ENCODE assay signal across 2 cellular contexts in the genomic region with DNA sequence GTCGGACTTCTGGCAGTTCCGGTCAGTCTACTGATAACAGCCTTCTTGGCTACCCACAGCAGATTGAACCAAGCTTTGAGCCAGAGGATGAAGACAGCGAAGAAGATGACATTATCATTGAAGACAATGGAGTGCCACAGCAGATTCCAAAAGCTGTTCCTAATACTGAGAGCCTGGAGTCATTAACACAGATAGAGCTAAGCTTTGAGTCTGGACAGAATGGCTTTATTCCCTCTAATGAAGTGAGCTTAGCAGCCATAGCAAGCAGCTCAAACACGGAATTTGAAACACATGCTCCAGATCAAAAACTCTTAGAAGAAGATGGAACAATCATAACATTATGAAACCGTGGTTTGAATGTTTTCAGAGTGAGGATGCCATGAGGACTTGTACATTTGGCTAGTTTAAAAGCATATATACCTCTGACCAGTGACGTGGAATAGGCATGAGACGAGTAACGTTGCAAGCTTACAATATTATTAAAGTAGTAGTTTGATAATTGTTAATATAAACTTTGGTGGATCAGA.
TF ChIP-seq lines count a peak whose summit lies in the region.

No MANE protein-coding gene starts in this region.

TF ChIP-seq in HCT116, 20 proteins besides CTCF, POLR2A, EP300 and RAD21:
- TF ChIP-seq CBX3 (IDR thresholded peaks at IDR 0.05; ENCODE audit: low read depth) (no peak), EZH2 (IDR thresholded peaks at IDR 0.05) (no peak), EZH2phosphoT487 (IDR thresholded peaks at IDR 0.05; ENCODE audit: borderline replicate concordance) (no peak), SRF (IDR thresholded peaks at IDR 0.05; ENCODE audit: low read depth) (no peak), YY1 (IDR thresholded peaks at IDR 0.05; ENCODE audit: extremely low read depth, insufficient replicate concordance, low read depth, low read length) (no peak), JUND (IDR thresholded peaks at IDR 0.05) (no peak)
- TF ChIP-seq, protein P1, sequence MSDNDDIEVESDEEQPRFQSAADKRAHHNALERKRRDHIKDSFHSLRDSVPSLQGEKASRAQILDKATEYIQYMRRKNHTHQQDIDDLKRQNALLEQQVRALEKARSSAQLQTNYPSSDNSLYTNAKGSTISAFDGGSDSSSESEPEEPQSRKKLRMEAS (IDR thresholded peaks at IDR 0.05), result no peak
- TF ChIP-seq, protein P2, sequence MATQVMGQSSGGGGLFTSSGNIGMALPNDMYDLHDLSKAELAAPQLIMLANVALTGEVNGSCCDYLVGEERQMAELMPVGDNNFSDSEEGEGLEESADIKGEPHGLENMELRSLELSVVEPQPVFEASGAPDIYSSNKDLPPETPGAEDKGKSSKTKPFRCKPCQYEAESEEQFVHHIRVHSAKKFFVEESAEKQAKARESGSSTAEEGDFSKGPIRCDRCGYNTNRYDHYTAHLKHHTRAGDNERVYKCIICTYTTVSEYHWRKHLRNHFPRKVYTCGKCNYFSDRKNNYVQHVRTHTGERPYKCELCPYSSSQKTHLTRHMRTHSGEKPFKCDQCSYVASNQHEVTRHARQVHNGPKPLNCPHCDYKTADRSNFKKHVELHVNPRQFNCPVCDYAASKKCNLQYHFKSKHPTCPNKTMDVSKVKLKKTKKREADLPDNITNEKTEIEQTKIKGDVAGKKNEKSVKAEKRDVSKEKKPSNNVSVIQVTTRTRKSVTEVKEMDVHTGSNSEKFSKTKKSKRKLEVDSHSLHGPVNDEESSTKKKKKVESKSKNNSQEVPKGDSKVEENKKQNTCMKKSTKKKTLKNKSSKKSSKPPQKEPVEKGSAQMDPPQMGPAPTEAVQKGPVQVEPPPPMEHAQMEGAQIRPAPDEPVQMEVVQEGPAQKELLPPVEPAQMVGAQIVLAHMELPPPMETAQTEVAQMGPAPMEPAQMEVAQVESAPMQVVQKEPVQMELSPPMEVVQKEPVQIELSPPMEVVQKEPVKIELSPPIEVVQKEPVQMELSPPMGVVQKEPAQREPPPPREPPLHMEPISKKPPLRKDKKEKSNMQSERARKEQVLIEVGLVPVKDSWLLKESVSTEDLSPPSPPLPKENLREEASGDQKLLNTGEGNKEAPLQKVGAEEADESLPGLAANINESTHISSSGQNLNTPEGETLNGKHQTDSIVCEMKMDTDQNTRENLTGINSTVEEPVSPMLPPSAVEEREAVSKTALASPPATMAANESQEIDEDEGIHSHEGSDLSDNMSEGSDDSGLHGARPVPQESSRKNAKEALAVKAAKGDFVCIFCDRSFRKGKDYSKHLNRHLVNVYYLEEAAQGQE (IDR thresholded peaks at IDR 0.05; ENCODE audit: low read depth), result no peak

TF ChIP-seq in K562, 482 proteins besides CTCF, POLR2A, EP300 and RAD21:
- TF ChIP-seq, protein P3, sequence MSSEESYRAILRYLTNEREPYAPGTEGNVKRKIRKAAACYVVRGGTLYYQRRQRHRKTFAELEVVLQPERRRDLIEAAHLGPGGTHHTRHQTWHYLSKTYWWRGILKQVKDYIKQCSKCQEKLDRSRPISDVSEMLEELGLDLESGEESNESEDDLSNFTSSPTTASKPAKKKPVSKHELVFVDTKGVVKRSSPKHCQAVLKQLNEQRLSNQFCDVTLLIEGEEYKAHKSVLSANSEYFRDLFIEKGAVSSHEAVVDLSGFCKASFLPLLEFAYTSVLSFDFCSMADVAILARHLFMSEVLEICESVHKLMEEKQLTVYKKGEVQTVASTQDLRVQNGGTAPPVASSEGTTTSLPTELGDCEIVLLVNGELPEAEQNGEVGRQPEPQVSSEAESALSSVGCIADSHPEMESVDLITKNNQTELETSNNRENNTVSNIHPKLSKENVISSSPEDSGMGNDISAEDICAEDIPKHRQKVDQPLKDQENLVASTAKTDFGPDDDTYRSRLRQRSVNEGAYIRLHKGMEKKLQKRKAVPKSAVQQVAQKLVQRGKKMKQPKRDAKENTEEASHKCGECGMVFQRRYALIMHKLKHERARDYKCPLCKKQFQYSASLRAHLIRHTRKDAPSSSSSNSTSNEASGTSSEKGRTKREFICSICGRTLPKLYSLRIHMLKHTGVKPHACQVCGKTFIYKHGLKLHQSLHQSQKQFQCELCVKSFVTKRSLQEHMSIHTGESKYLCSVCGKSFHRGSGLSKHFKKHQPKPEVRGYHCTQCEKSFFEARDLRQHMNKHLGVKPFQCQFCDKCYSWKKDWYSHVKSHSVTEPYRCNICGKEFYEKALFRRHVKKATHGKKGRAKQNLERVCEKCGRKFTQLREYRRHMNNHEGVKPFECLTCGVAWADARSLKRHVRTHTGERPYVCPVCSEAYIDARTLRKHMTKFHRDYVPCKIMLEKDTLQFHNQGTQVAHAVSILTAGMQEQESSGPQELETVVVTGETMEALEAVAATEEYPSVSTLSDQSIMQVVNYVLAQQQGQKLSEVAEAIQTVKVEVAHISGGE (CRISPR knock-in tag; IDR thresholded peaks at IDR 0.05), result peak in 1 of 3 experiments; percentile 42; a peak in 1 of 6 replicates
- no peak for TF ChIP-seq CC2D1A (IDR thresholded peaks at IDR 0.05)
- 0 out of 2 replicates have a peak, but pooled peaks have one; percentile 39 for TF ChIP-seq POLR2AphosphoS2 (IDR thresholded peaks at IDR 0.05; ENCODE audit: low read length)
